Comparison of ENCODE assay signal across 1 cellular context in the genomic region with DNA sequence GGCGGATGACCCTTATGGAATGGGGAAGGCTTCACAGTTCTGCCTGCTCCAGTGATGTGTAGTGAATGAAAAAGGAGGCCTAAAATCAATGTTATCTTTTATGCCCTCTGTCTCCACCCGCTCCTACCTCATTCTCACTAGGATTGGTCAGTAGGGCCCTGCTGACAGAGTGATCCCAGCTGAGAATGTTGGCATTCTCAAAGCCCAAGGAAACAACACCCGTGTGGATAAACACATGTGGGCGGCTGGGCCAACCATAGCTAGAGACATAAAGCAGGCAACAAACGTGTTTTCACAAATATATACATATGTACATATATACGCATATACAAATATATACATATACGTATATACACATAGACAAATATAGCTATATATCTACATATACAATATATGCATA.
TF ChIP-seq lines count a peak whose summit lies in the region.

No MANE protein-coding gene starts in this region.

TF ChIP-seq in GM23338, 12 proteins besides CTCF, POLR2A, EP300 and RAD21:
- TF ChIP-seq ZNF114 (CRISPR knock-in tag; IDR thresholded peaks at IDR 0.05) (no peak), CREB1 (CRISPR knock-in tag; IDR thresholded peaks at IDR 0.05; ENCODE audit: low read depth) (no peak), ZNF331 (CRISPR knock-in tag; IDR thresholded peaks at IDR 0.05; ENCODE audit: low read depth) (no peak), EZH2 (IDR thresholded peaks at IDR 0.05; ENCODE audit: low read depth, unreplicated experiment) (no peak), EZH2phosphoT487 (IDR thresholded peaks at IDR 0.05; ENCODE audit: unreplicated experiment) (no peak), STAT1 (IDR thresholded peaks at IDR 0.05; ENCODE audit: unreplicated experiment) (no peak), POLR2AphosphoS5 (IDR thresholded peaks at IDR 0.05; ENCODE audit: low read depth) (no peak), JUNB (IDR thresholded peaks at IDR 0.05; ENCODE audit: unreplicated experiment) (no peak), NANOG (IDR thresholded peaks at IDR 0.05; ENCODE audit: borderline replicate concordance) (no peak)
- TF ChIP-seq, protein P1, sequence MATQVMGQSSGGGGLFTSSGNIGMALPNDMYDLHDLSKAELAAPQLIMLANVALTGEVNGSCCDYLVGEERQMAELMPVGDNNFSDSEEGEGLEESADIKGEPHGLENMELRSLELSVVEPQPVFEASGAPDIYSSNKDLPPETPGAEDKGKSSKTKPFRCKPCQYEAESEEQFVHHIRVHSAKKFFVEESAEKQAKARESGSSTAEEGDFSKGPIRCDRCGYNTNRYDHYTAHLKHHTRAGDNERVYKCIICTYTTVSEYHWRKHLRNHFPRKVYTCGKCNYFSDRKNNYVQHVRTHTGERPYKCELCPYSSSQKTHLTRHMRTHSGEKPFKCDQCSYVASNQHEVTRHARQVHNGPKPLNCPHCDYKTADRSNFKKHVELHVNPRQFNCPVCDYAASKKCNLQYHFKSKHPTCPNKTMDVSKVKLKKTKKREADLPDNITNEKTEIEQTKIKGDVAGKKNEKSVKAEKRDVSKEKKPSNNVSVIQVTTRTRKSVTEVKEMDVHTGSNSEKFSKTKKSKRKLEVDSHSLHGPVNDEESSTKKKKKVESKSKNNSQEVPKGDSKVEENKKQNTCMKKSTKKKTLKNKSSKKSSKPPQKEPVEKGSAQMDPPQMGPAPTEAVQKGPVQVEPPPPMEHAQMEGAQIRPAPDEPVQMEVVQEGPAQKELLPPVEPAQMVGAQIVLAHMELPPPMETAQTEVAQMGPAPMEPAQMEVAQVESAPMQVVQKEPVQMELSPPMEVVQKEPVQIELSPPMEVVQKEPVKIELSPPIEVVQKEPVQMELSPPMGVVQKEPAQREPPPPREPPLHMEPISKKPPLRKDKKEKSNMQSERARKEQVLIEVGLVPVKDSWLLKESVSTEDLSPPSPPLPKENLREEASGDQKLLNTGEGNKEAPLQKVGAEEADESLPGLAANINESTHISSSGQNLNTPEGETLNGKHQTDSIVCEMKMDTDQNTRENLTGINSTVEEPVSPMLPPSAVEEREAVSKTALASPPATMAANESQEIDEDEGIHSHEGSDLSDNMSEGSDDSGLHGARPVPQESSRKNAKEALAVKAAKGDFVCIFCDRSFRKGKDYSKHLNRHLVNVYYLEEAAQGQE (IDR thresholded peaks at IDR 0.05; ENCODE audit: unreplicated experiment): no peak
- TF ChIP-seq, protein P2, sequence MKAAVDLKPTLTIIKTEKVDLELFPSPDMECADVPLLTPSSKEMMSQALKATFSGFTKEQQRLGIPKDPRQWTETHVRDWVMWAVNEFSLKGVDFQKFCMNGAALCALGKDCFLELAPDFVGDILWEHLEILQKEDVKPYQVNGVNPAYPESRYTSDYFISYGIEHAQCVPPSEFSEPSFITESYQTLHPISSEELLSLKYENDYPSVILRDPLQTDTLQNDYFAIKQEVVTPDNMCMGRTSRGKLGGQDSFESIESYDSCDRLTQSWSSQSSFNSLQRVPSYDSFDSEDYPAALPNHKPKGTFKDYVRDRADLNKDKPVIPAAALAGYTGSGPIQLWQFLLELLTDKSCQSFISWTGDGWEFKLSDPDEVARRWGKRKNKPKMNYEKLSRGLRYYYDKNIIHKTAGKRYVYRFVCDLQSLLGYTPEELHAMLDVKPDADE (IDR thresholded peaks at IDR 0.05): no peak
- TF ChIP-seq, protein P3, sequence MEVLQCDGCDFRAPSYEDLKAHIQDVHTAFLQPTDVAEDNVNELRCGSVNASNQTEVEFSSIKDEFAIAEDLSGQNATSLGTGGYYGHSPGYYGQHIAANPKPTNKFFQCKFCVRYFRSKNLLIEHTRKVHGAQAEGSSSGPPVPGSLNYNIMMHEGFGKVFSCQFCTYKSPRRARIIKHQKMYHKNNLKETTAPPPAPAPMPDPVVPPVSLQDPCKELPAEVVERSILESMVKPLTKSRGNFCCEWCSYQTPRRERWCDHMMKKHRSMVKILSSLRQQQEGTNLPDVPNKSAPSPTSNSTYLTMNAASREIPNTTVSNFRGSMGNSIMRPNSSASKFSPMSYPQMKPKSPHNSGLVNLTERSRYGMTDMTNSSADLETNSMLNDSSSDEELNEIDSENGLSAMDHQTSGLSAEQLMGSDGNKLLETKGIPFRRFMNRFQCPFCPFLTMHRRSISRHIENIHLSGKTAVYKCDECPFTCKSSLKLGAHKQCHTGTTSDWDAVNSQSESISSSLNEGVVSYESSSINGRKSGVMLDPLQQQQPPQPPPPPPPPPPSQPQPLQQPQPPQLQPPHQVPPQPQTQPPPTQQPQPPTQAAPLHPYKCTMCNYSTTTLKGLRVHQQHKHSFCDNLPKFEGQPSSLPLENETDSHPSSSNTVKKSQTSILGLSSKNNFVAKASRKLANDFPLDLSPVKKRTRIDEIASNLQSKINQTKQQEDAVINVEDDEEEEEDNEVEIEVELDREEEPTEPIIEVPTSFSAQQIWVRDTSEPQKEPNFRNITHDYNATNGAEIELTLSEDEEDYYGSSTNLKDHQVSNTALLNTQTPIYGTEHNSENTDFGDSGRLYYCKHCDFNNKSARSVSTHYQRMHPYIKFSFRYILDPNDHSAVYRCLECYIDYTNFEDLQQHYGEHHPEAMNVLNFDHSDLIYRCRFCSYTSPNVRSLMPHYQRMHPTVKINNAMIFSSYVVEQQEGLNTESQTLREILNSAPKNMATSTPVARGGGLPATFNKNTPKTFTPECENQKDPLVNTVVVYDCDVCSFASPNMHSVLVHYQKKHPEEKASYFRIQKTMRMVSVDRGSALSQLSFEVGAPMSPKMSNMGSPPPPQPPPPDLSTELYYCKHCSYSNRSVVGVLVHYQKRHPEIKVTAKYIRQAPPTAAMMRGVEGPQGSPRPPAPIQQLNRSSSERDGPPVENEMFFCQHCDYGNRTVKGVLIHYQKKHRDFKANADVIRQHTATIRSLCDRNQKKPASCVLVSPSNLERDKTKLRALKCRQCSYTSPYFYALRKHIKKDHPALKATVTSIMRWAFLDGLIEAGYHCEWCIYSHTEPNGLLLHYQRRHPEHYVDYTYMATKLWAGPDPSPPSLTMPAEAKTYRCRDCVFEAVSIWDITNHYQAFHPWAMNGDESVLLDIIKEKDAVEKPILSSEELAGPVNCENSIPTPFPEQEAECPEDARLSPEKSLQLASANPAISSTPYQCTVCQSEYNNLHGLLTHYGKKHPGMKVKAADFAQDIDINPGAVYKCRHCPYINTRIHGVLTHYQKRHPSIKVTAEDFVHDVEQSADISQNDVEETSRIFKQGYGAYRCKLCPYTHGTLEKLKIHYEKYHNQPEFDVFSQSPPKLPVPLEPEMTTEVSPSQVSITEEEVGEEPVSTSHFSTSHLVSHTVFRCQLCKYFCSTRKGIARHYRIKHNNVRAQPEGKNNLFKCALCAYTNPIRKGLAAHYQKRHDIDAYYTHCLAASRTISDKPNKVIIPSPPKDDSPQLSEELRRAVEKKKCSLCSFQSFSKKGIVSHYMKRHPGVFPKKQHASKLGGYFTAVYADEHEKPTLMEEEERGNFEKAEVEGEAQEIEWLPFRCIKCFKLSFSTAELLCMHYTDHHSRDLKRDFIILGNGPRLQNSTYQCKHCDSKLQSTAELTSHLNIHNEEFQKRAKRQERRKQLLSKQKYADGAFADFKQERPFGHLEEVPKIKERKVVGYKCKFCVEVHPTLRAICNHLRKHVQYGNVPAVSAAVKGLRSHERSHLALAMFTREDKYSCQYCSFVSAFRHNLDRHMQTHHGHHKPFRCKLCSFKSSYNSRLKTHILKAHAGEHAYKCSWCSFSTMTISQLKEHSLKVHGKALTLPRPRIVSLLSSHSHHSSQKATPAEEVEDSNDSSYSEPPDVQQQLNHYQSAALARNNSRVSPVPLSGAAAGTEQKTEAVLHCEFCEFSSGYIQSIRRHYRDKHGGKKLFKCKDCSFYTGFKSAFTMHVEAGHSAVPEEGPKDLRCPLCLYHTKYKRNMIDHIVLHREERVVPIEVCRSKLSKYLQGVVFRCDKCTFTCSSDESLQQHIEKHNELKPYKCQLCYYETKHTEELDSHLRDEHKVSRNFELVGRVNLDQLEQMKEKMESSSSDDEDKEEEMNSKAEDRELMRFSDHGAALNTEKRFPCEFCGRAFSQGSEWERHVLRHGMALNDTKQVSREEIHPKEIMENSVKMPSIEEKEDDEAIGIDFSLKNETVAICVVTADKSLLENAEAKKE (CRISPR knock-in tag; IDR thresholded peaks at IDR 0.05): no peak
